8 cellular contexts compared by ENCODE assay signal in the genomic region with DNA sequence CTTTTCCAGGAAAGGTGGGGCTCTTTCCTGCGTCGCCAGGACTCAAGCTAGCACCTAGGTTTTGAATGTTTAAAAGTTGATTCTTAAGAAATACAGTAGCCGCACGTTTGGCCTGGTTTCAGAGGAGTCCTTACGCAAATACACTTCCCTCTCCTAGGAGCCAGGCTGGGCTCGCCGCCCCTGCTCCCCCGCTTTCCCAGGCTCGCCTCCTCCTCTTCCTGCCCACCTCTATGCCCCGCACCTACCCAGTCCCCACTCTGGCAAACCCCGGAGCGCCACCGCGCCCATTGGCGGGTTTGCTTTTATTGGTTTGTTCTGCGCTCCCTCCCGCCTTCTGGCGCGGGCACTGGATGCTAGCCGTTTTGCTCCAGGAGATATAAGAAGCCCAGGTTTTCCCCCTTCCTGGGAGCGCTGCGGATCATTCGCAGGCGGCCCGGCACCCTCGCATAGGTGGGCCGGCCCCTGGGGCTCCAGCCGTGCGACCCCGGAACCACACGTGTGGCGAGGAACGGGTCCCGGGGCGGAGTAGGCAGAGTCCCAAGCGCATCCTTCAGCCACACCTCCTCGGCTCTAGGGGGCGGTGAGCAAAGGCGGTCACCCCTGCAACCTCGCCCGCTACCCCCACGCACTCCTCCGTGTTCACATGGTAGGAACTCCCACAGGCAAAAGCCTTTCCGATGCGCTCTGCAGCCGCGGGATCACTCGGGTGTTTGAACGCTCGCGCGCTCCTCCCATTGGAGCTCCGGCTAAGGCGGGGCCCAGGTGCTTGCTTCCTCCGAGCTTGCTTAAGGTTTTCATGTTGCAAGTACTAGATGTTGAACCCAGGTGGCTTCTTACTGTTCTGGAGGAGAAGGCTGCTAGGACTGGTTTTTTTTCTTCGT.
A peak's percentile ranks its signal among the peaks of the same experiment; 100 is the strongest.
DNase-seq lines count a peak whose midpoint lies in the region; ATAC-seq and TF ChIP-seq lines count a peak whose summit lies in the region.

No MANE protein-coding gene starts in this region.

- H3K36me3 ChIP-seq in ACC112 (ENCODE audit: insufficient read depth, low read length) (no peaks in the 10 kb centered on the region), right atrium auricular region (no peaks in the 10 kb centered on the region), gastrocnemius medialis (no peaks in the 10 kb centered on the region)

- H3K9me3 ChIP-seq in right atrium auricular region, result no peaks in the 10 kb centered on the region
- H3K9me3 ChIP-seq in gastrocnemius medialis, result no peaks in the 10 kb centered on the region

- no peak overlapping the region for H3K27ac ChIP-seq in ACC112 (ENCODE audit: low read depth, low read length)
- H3K27ac ChIP-seq in right atrium auricular region, result no peak overlapping the region
- no peak overlapping the region for H3K27ac ChIP-seq in gastrocnemius medialis

- intact Hi-C loops in gastrocnemius medialis (cut with DNase I; ENCODE audit: low total_unique reads), result no loop called here

- DNase-seq in right atrium auricular region (ENCODE audit: low spot score), result no peak
- DNase-seq in gastrocnemius medialis, result no peak
- DNase-seq in NCI-H128 (lab: John Stamatoyannopoulos, UW; ENCODE audit: unreplicated experiment), result no peak

- H3K27me3 Mint-ChIP-seq in activated naive CD4-positive, alpha-beta T cell treated with anti-CD3 and anti-CD28 coated beads, Interleukin-2, amount 50 U/mL, for 24 hours, result peaks cover 1% of the 10 kb centered on the region

- H3K4me3 ChIP-seq in ACC112 (ENCODE audit: low read depth, low read length), result peak overlapping the region; percentile 86
- H3K4me3 ChIP-seq in right atrium auricular region, result peak overlapping the region; percentile 20 to 71
- H3K4me3 ChIP-seq in gastrocnemius medialis, result peak overlapping the region; percentile 41 to 82 (median 64)

- H3K4me3 Mint-ChIP-seq in activated naive CD4-positive, alpha-beta T cell treated with anti-CD3 and anti-CD28 coated beads, Interleukin-2, amount 50 U/mL, for 24 hours, result peak overlapping the region; percentile 92

- in situ Hi-C loops in gastrocnemius medialis (cut with MboI; ENCODE audit: low sequenced_read_pairs in 4 of 4), result no loop called here

- no peak for TF ChIP-seq CTCF in right atrium auricular region (IDR thresholded peaks at IDR 0.05)
- no peak for TF ChIP-seq CTCF in gastrocnemius medialis (IDR thresholded peaks at IDR 0.05 in 4 of 5, conservative IDR thresholded peaks at IDR 0.05 in 1 of 5)

- H3K79me2 ChIP-seq in ACC112 (ENCODE audit: control insufficient read depth, insufficient read depth, low read length, unreplicated experiment), result peaks cover 28% of the 10 kb centered on the region

- H2AFZ ChIP-seq in ACC112 (ENCODE audit: low read length, unreplicated experiment), result peak overlapping the region; percentile 52

- TF ChIP-seq POLR2A in Raji (IDR thresholded peaks at IDR 0.05; ENCODE audit: insufficient read depth, low read depth, low read length) (peak; percentile 66), gastrocnemius medialis (IDR thresholded peaks at IDR 0.05) (no peak)

- H3K27me3 ChIP-seq in ACC112 (ENCODE audit: insufficient read depth, low read length) (no peaks in the 10 kb centered on the region), right atrium auricular region (peaks cover 7% of the 10 kb centered on the region in 2 donors), gastrocnemius medialis (peaks cover 35 to 55% (median 53%) of the 10 kb centered on the region in 3 donors)

- no peaks in the 10 kb centered on the region for H3K36me3 Mint-ChIP-seq in activated naive CD4-positive, alpha-beta T cell treated with anti-CD3 and anti-CD28 coated beads, Interleukin-2, amount 50 U/mL, for 24 hours

- peak overlapping the region; percentile 76 for H3K27ac Mint-ChIP-seq in activated naive CD4-positive, alpha-beta T cell treated with anti-CD3 and anti-CD28 coated beads, Interleukin-2, amount 50 U/mL, for 24 hours

- no peaks in the 10 kb centered on the region for H3K9me3 Mint-ChIP-seq in activated naive CD4-positive, alpha-beta T cell treated with anti-CD3 and anti-CD28 coated beads, Interleukin-2, amount 50 U/mL, for 24 hours

- ATAC-seq in GM19025 (IDR thresholded peaks at IDR 0.05; ENCODE audit: low read depth, unreplicated experiment), result peak; percentile 37
- peak; percentile 27 for ATAC-seq in HG03558 (IDR thresholded peaks at IDR 0.05; ENCODE audit: extremely low read depth, unreplicated experiment)
- ATAC-seq in gastrocnemius medialis, result no peak

- H3K4me1 Mint-ChIP-seq in activated naive CD4-positive, alpha-beta T cell treated with anti-CD3 and anti-CD28 coated beads, Interleukin-2, amount 50 U/mL, for 24 hours, result peaks cover 44% of the 10 kb centered on the region

- H3K4me1 ChIP-seq in ACC112 (ENCODE audit: control insufficient read depth, insufficient read depth, low read length, unreplicated experiment) (peaks cover 12% of the 10 kb centered on the region), right atrium auricular region (peaks cover 0 to 28% of the 10 kb centered on the region in 2 donors), gastrocnemius medialis (peaks cover 8 to 21% of the 10 kb centered on the region in 2 donors)

Comparison
In these comparisons a context has a peak if more than half of its experiments do, and no peak if none do; other contexts are left out.
1. ATAC-seq: peak in GM19025 (single experiment) and HG03558 (single experiment); none in gastrocnemius medialis (0 of 2).
2. Peak in every context shown above with its lines, with median percentiles within 50 percentile points of each other: H3K4me3 ChIP-seq.